ENCODE assay signal across 1 cellular context in genomic region chr3:10242182-10243065, GRCh38.
TF ChIP-seq lines count a peak whose summit lies in the region.

No MANE protein-coding gene starts in this region.

TF ChIP-seq in K562, 482 proteins besides CTCF, POLR2A, EP300 and RAD21 (continued from another document and continues in another):
- TF ChIP-seq, protein P1, sequence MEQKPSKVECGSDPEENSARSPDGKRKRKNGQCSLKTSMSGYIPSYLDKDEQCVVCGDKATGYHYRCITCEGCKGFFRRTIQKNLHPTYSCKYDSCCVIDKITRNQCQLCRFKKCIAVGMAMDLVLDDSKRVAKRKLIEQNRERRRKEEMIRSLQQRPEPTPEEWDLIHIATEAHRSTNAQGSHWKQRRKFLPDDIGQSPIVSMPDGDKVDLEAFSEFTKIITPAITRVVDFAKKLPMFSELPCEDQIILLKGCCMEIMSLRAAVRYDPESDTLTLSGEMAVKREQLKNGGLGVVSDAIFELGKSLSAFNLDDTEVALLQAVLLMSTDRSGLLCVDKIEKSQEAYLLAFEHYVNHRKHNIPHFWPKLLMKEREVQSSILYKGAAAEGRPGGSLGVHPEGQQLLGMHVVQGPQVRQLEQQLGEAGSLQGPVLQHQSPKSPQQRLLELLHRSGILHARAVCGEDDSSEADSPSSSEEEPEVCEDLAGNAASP (IDR thresholded peaks at IDR 0.05), result no peak
- no peak for TF ChIP-seq TCFL5 (CRISPR knock-in tag; conservative IDR thresholded peaks at IDR 0.05)
- no peak for TF ChIP-seq MAFG (tag; conservative IDR thresholded peaks at IDR 0.05)
- TF ChIP-seq TRIM24 (IDR thresholded peaks at IDR 0.05), result no peak
- TF ChIP-seq ZNF57 (CRISPR knock-in tag; IDR thresholded peaks at IDR 0.05), result no peak
- TF ChIP-seq NFATC3 (IDR thresholded peaks at IDR 0.05), result no peak
- TF ChIP-seq ZBTB26 (CRISPR knock-in tag; IDR thresholded peaks at IDR 0.05), result no peak
- no peak for TF ChIP-seq XRCC3 (IDR thresholded peaks at IDR 0.05)
- TF ChIP-seq ZNF324 (CRISPR knock-in tag; IDR thresholded peaks at IDR 0.05), result no peak
- TF ChIP-seq MAZ (CRISPR knock-in tag; conservative IDR thresholded peaks at IDR 0.05 in 1 of 2, IDR thresholded peaks at IDR 0.05 in 1 of 2), result 0 out of 4 replicates have a peak, but pooled peaks of 1 of the 2 experiments have one; percentile 57
- no peak for TF ChIP-seq TAF7 (tag; IDR thresholded peaks at IDR 0.05)
- TF ChIP-seq ZNF584 (CRISPR knock-in tag; IDR thresholded peaks at IDR 0.05; ENCODE audit: low read depth), result 0 out of 2 replicates have a peak, but pooled peaks have one; percentile 40
- TF ChIP-seq SAFB (IDR thresholded peaks at IDR 0.05; ENCODE audit: borderline replicate concordance, low read depth, low read length), result no peak
- no peak for TF ChIP-seq CREBBP (IDR thresholded peaks at IDR 0.05; ENCODE audit: low read depth, low read length)
- TF ChIP-seq ZKSCAN1 (IDR thresholded peaks at IDR 0.05; ENCODE audit: low read depth, low read length), result no peak
- peak; percentile 57; the same call in 1 of the 2 replicates for TF ChIP-seq BHLHE40 (IDR thresholded peaks at IDR 0.05; ENCODE audit: low read length)
- TF ChIP-seq ASH1L (IDR thresholded peaks at IDR 0.05; ENCODE audit: borderline replicate concordance, low read depth, partially characterized antibody), result no peak
- TF ChIP-seq ZNF23 (CRISPR knock-in tag; IDR thresholded peaks at IDR 0.05), result no peak
- no peak for TF ChIP-seq POLR2AphosphoS5 (IDR thresholded peaks at IDR 0.05; ENCODE audit: control insufficient read depth, insufficient read depth, low read depth, low read length)
- no peak for TF ChIP-seq ZFPM2 (CRISPR knock-in tag; IDR thresholded peaks at IDR 0.05)
- peak; percentile 35; the same call in 1 of the 2 replicates for TF ChIP-seq CTBP1 (IDR thresholded peaks at IDR 0.05; ENCODE audit: borderline replicate concordance)
- TF ChIP-seq RBM34 (IDR thresholded peaks at IDR 0.05; ENCODE audit: borderline replicate concordance, insufficient read depth, low read length), result no peak
- TF ChIP-seq CEBPB (tag; IDR thresholded peaks at IDR 0.05), result no peak
- no peak for TF ChIP-seq MED1 (CRISPR knock-in tag; IDR thresholded peaks at IDR 0.05; ENCODE audit: borderline replicate concordance)
- no peak for TF ChIP-seq BDP1 (IDR thresholded peaks at IDR 0.05; ENCODE audit: insufficient read depth, insufficient read length)
- TF ChIP-seq ZNF518B (CRISPR knock-in tag; IDR thresholded peaks at IDR 0.05), result no peak
- no peak for TF ChIP-seq DMBX1 (CRISPR knock-in tag; IDR thresholded peaks at IDR 0.05; ENCODE audit: borderline replicate concordance)
- no peak for TF ChIP-seq THAP12 (CRISPR knock-in tag; IDR thresholded peaks at IDR 0.05)
- 0 out of 2 replicates have a peak, but pooled peaks have one; percentile 6 for TF ChIP-seq ZNF134 (CRISPR knock-in tag; conservative IDR thresholded peaks at IDR 0.05)
- TF ChIP-seq SRSF9 (IDR thresholded peaks at IDR 0.05; ENCODE audit: borderline replicate concordance, low read depth, low read length), result no peak
- TF ChIP-seq DDX20 (tag; IDR thresholded peaks at IDR 0.05; ENCODE audit: low read depth), result no peak
- no peak for TF ChIP-seq SMAD2 (IDR thresholded peaks at IDR 0.05; ENCODE audit: low read depth, low read length)
- TF ChIP-seq NR2C2 (CRISPR knock-in tag; IDR thresholded peaks at IDR 0.05), result no peak
- no peak; the same call in 1 of the 2 replicates for TF ChIP-seq NR2C2 (tag; IDR thresholded peaks at IDR 0.05)
- TF ChIP-seq CBX3 (IDR thresholded peaks at IDR 0.05; ENCODE audit: borderline replicate concordance in 1 of 2, low read length in 2 of 2), result no peak; a peak in 1 of 3 replicates
- TF ChIP-seq, protein P2, sequence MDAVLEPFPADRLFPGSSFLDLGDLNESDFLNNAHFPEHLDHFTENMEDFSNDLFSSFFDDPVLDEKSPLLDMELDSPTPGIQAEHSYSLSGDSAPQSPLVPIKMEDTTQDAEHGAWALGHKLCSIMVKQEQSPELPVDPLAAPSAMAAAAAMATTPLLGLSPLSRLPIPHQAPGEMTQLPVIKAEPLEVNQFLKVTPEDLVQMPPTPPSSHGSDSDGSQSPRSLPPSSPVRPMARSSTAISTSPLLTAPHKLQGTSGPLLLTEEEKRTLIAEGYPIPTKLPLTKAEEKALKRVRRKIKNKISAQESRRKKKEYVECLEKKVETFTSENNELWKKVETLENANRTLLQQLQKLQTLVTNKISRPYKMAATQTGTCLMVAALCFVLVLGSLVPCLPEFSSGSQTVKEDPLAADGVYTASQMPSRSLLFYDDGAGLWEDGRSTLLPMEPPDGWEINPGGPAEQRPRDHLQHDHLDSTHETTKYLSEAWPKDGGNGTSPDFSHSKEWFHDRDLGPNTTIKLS (IDR thresholded peaks at IDR 0.05; ENCODE audit: borderline replicate concordance, low read depth), result no peak
- TF ChIP-seq HMGXB4 (CRISPR knock-in tag; IDR thresholded peaks at IDR 0.05), result no peak
- TF ChIP-seq KAT8 (IDR thresholded peaks at IDR 0.05; ENCODE audit: low read depth), result no peak
- TF ChIP-seq MBD2 (IDR thresholded peaks at IDR 0.05; ENCODE audit: borderline replicate concordance, low read depth), result no peak
- 0 out of 2 replicates have a peak, but pooled peaks have one; percentile 53 for TF ChIP-seq ZBTB17 (CRISPR knock-in tag; IDR thresholded peaks at IDR 0.05)
- no peak for TF ChIP-seq MXD1 (CRISPR knock-in tag; IDR thresholded peaks at IDR 0.05; ENCODE audit: borderline replicate concordance, poor library complexity, severe bottlenecking)
- TF ChIP-seq CREB5 (CRISPR knock-in tag; IDR thresholded peaks at IDR 0.05), result no peak
- TF ChIP-seq MEF2A (IDR thresholded peaks at IDR 0.05; ENCODE audit: control insufficient read depth, low read depth, low read length), result no peak
- no peak for TF ChIP-seq PHTF2 (CRISPR knock-in tag; IDR thresholded peaks at IDR 0.05)
- TF ChIP-seq, protein P3, sequence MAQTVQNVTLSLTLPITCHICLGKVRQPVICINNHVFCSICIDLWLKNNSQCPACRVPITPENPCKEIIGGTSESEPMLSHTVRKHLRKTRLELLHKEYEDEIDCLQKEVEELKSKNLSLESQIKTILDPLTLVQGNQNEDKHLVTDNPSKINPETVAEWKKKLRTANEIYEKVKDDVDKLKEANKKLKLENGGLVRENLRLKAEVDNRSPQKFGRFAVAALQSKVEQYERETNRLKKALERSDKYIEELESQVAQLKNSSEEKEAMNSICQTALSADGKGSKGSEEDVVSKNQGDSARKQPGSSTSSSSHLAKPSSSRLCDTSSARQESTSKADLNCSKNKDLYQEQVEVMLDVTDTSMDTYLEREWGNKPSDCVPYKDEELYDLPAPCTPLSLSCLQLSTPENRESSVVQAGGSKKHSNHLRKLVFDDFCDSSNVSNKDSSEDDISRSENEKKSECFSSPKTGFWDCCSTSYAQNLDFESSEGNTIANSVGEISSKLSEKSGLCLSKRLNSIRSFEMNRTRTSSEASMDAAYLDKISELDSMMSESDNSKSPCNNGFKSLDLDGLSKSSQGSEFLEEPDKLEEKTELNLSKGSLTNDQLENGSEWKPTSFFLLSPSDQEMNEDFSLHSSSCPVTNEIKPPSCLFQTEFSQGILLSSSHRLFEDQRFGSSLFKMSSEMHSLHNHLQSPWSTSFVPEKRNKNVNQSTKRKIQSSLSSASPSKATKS (CRISPR knock-in tag; IDR thresholded peaks at IDR 0.05), result no peak
- TF ChIP-seq, protein P4, sequence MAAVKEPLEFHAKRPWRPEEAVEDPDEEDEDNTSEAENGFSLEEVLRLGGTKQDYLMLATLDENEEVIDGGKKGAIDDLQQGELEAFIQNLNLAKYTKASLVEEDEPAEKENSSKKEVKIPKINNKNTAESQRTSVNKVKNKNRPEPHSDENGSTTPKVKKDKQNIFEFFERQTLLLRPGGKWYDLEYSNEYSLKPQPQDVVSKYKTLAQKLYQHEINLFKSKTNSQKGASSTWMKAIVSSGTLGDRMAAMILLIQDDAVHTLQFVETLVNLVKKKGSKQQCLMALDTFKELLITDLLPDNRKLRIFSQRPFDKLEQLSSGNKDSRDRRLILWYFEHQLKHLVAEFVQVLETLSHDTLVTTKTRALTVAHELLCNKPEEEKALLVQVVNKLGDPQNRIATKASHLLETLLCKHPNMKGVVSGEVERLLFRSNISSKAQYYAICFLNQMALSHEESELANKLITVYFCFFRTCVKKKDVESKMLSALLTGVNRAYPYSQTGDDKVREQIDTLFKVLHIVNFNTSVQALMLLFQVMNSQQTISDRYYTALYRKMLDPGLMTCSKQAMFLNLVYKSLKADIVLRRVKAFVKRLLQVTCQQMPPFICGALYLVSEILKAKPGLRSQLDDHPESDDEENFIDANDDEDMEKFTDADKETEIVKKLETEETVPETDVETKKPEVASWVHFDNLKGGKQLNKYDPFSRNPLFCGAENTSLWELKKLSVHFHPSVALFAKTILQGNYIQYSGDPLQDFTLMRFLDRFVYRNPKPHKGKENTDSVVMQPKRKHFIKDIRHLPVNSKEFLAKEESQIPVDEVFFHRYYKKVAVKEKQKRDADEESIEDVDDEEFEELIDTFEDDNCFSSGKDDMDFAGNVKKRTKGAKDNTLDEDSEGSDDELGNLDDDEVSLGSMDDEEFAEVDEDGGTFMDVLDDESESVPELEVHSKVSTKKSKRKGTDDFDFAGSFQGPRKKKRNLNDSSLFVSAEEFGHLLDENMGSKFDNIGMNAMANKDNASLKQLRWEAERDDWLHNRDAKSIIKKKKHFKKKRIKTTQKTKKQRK (IDR thresholded peaks at IDR 0.05; ENCODE audit: borderline replicate concordance, low read depth, low read length), result no peak
- no peak for TF ChIP-seq ZNF436 (CRISPR knock-in tag; IDR thresholded peaks at IDR 0.05)
